ENCODE assay signal across 16 cellular contexts in genomic region chr3:53155763-53156162, GRCh38. TPM values are rescaled to one million over a fixed set of nuclear protein-coding genes. Genes with fewer than 3 reads are reported as not detected.
DNase-seq lines count a peak whose midpoint lies in the region; ATAC-seq, FAIRE-seq and TF ChIP-seq lines count a peak whose summit lies in the region.
"Had no signal": no experiment of that assay in that cellular context is flagged by ENCODE, and none has a peak within 500 bp of the region (broad histone marks: within the 10 kb centered on the region; RNA-seq: fewer than 3 reads in every experiment).

No MANE protein-coding gene starts in this region.

- intact Hi-C loops in right lobe of liver (cut with DNase I) = no loop called here
- intact Hi-C loops in thyroid gland (cut with DNase I) = no loop called here

- H3K9me3 ChIP-seq in adipocyte (ENCODE audit: control insufficient read depth, low read length) (no peaks in the 10 kb centered on the region), right lobe of liver (no peaks in the 10 kb centered on the region), thyroid gland (no peaks in the 10 kb centered on the region)
- H3K9me3 ChIP-seq: adrenal gland had no signal

- no peak for TF ChIP-seq CTCF in right lobe of liver (IDR thresholded peaks at IDR 0.05)
- no peak for TF ChIP-seq CTCF in thyroid gland (IDR thresholded peaks at IDR 0.05)

- DNase-seq in NCI-H2196 (lab: John Stamatoyannopoulos, UW; ENCODE audit: unreplicated experiment) (peak; percentile 52), NCI-H2196 treated with DMSO at 0.1 percent for 48 hours (lab: John Stamatoyannopoulos, UW; ENCODE audit: unreplicated experiment) (no peak), adipocyte (ENCODE audit: low read depth) (no peak), right lobe of liver (peak in 2 of 3 donors; percentile 74 to 82), thyroid gland (peak; percentile 97 to 98), GM12892 (ENCODE audit: insufficient read length) (no peak), HuH-7.5 (ENCODE audit: low spot score) (no peak)
- DNase-seq: activated CD4-positive, alpha-beta T cell treated with anti-CD3 and anti-CD28 coated beads, Interleukin-2, amount 10 ng/mL, durations not matched to agents 7 days and 5 days; activated T-cell treated with anti-CD3 and anti-CD28 coated beads, Interleukin-2, amount 50 U/mL, for 4 hours; CD4-positive, alpha-beta T cell; KBM-7; SHP77 treated with DMSO at 0.1 percent for 48 hours had no signal

- H3K36me3 ChIP-seq in adipocyte (ENCODE audit: control insufficient read depth, insufficient read depth, low read length, severe bottlenecking) (no peaks in the 10 kb centered on the region), right lobe of liver (no peaks in the 10 kb centered on the region), thyroid gland (no peaks in the 10 kb centered on the region)
- H3K36me3 ChIP-seq: adrenal gland had no signal

- H3K9ac ChIP-seq in adipocyte (ENCODE audit: low read length) = peak overlapping the region; percentile 16

- H3K4me3 ChIP-seq in adipocyte (ENCODE audit: low read length) = no peak overlapping the region
- no peak overlapping the region for H3K4me3 ChIP-seq in right lobe of liver
- H3K4me3 ChIP-seq in thyroid gland (replicated peaks in 1 of 3) = no peak overlapping the region
- H3K4me3 ChIP-seq: adrenal gland had no signal

- no peak for TF ChIP-seq POLR2A in right lobe of liver (IDR thresholded peaks at IDR 0.05)
- TF ChIP-seq POLR2A in thyroid gland (IDR thresholded peaks at IDR 0.05) = peak in 1 of 2 donors; percentile 32
- no peak for TF ChIP-seq POLR2A in GM12892 (IDR thresholded peaks at IDR 0.05; ENCODE audit: low read depth, low read length)

- 62% methylated on average over 2 of the region's 5 CpGs for WGBS in right lobe of liver (ENCODE audit: insufficient coverage, low coverage, low lambda C conversion rate, missing lambda C conversion rate)
- 43 to 45% methylated on average over 3 to 5 of the region's 5 CpGs for WGBS in thyroid gland, 2 donors

- H3K4me1 ChIP-seq in adipocyte (ENCODE audit: control insufficient read depth, insufficient read depth, low read length) = peaks cover 42% of the 10 kb centered on the region
- peaks cover 0 to 32% (median 9%) of the 10 kb centered on the region in 4 donors for H3K4me1 ChIP-seq in right lobe of liver
- H3K4me1 ChIP-seq in thyroid gland = peaks cover 58 to 87% of the 10 kb centered on the region in 2 donors

- H3K27me3 ChIP-seq in adipocyte (replicated peaks; ENCODE audit: control insufficient read depth, insufficient read depth, low read length) (peaks cover 16% of the 10 kb centered on the region), right lobe of liver (no peaks in the 10 kb centered on the region), thyroid gland (no peaks in the 10 kb centered on the region)
- H3K27me3 ChIP-seq: adrenal gland had no signal

- H3K27ac ChIP-seq in right lobe of liver (no peak overlapping the region), thyroid gland (peak overlapping the region; percentile 88 to 94 (median 91))

- ATAC-seq in right lobe of liver (peak in 3 of 4 donors; percentile 50 to 56 (median 53)), HG03354 (IDR thresholded peaks at IDR 0.05; ENCODE audit: poor library complexity, severe bottlenecking, unreplicated experiment) (no peak)
- ATAC-seq: activated T-cell treated with anti-CD3 and anti-CD28 coated beads, Interleukin-2, amount 50 U/mL, for 4 hours had no signal

- FAIRE-seq in GM12892 (lab: Jason Lieb, UNC) = no peak
- FAIRE-seq: A204.1, G401.6 had no signal

RNA-seq across cellular contexts. Expression of gene PRKCD, which starts 5.2 kb away (rescaled TPM):
- total RNA-seq in right lobe of liver (1 to 10 TPM; 3.5 to 8.3 (median 5.1) TPM), thyroid gland (100 to 1,000 TPM in 1 of 4 donors, 10 to 100 TPM in 3; 32.0 to 154 (median 71.4) TPM)
- 46.9 TPM for polyA plus RNA-seq in GM12892 (2012; ENCODE audit: missing spikeins)

RNA-seq across cellular contexts. Expression of gene RFT1, which starts 25.5 kb away (rescaled TPM):
- 10 to 100 TPM in 4 of 6 experiments, 1 to 10 TPM in 2; 9.3 to 12.4 (median 10.4) TPM for total RNA-seq in right lobe of liver
- total RNA-seq in thyroid gland = 10 to 100 TPM; 14.4 to 17.7 (median 16.2) TPM
- polyA plus RNA-seq in GM12892 (2012; ENCODE audit: missing spikeins) = 20.8 TPM

Comparison
In these comparisons a context has a peak if more than half of its experiments do, and no peak if none do; other contexts are left out.
1. DNase-seq: peak in NCI-H2196 (single experiment), right lobe of liver (2 of 3) and thyroid gland (2 of 2); none in NCI-H2196 treated with DMSO at 0.1 percent for 48 hours (single experiment), adipocyte (single experiment), GM12892 (single experiment) and HuH-7.5 (single experiment).
2. H3K27ac ChIP-seq: peak in thyroid gland (3 of 3); none in right lobe of liver (0 of 3).